Comparison of ENCODE assay signal across 8 cellular contexts in the genomic region with DNA sequence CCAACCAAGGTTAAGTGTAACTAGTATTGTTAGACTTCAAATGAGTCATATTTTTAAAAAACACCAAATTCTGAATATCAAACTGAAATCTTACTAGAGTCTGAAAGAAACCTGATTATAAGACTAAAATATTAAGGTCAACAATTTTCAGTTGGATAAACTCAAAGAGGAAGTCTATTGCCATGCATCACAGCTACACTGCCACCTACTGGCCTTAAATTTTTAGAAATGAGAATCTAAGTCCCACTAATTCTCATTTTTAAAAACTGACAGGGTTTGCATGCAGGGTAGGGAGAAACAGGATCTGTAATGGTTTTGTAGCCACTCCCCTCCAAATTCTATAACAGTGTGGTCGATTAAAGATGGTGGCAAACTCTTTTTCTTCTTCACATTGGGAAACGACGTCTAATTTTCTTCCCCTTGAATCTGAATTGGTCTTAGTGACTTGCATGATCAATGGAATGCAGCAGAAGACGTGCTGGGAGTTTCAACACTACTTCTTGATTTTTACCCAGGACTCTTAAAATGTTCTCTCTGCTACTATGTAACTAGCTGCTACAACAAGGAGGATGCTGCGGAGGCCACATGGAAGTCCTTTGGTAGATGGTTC.
A peak's percentile ranks its signal among the peaks of the same experiment; 100 is the strongest.
DNase-seq lines count a peak whose midpoint lies in the region; FAIRE-seq and TF ChIP-seq lines count a peak whose summit lies in the region.

No MANE protein-coding gene starts in this region.

- no peaks in the 10 kb centered on the region for H3K9me1 ChIP-seq in endothelial cell of umbilical vein (replicated peaks; ENCODE audit: control insufficient read depth, extremely low read depth, insufficient read depth, low read length)

- FAIRE-seq in endothelial cell of umbilical vein (lab: Jason Lieb, UNC): peak; percentile 88

- CTCF ChIA-PET in endothelial cell of umbilical vein (lab: Charles Lee): interaction anchor here (0.6 to 2.4 kb wide), 13 partner anchors 8 to 679 kb away, joined by 3 to 9 read pairs (median 4); no protein-coding TSS in a partner anchor

- no peak for TF ChIP-seq POLR2A in endothelial cell of umbilical vein (IDR thresholded peaks at IDR 0.05; ENCODE audit: low read depth, low read length)

- H3K9ac ChIP-seq in endothelial cell of umbilical vein (replicated peaks; ENCODE audit: extremely low read depth, insufficient read depth, low read length): no peak overlapping the region

- TF ChIP-seq CTCF in HFF-Myc (IDR thresholded peaks at IDR 0.05; ENCODE audit: low read depth, low read length, missing control alignments) (peak; percentile 53), endothelial cell of umbilical vein (IDR thresholded peaks at IDR 0.05; ENCODE audit: extremely low read depth in 1 of 2, insufficient read depth in 1 of 2, low read depth in 1 of 2, low read length in 2 of 2) (peak; percentile 51 to 57)

- H3K27ac ChIP-seq in endothelial cell of umbilical vein (ENCODE audit: insufficient read depth, low read depth, low read length): no peak overlapping the region

- peak; percentile 59 for DNase-seq in NCI-H2196 (lab: John Stamatoyannopoulos, UW; ENCODE audit: unreplicated experiment)
- no peak for DNase-seq in NCI-H2196 treated with DMSO at 0.1 percent for 48 hours (lab: John Stamatoyannopoulos, UW; ENCODE audit: unreplicated experiment)
- DNase-seq in HFF-Myc (ENCODE audit: extremely low read depth, low read depth): no peak
- peak; percentile 12 for DNase-seq in NCI-H82 treated with DMSO at 0.1 percent for 48 hours (lab: John Stamatoyannopoulos, UW; ENCODE audit: unreplicated experiment)
- DNase-seq in endothelial cell of umbilical vein (ENCODE audit: low read depth, low spot score): no peak
- peak; percentile 10 for DNase-seq in putamen (ENCODE audit: low spot score)
- no peak for DNase-seq in DMS79 treated with DMSO at 0.1 percent for 48 hours (lab: John Stamatoyannopoulos, UW)
- DNase-seq in GOT3 (lab: John Stamatoyannopoulos, UW): no peak

- H3K36me3 ChIP-seq in endothelial cell of umbilical vein (ENCODE audit: control insufficient read depth in 2 of 2, extremely low read depth in 1 of 2, insufficient read depth in 2 of 2, low read length in 2 of 2): no peaks in the 10 kb centered on the region

- H3K27me3 ChIP-seq in endothelial cell of umbilical vein (ENCODE audit: control insufficient read depth in 2 of 2, insufficient read depth in 2 of 2, low read length in 2 of 2): peaks cover 0 to 2% of the 10 kb centered on the region in 2 experiments

- intact Hi-C loops in endothelial cell of umbilical vein (cut with micrococcal nuclease): loop anchor here (1.0 to 5.0 kb wide), 3 partner anchors 18 to 678 kb away; no protein-coding TSS in a partner anchor

- POLR2A ChIA-PET in endothelial cell of umbilical vein (lab: Charles Lee): no interaction called here

- no peak overlapping the region for H2AFZ ChIP-seq in endothelial cell of umbilical vein (ENCODE audit: low read depth, low read length)

- H3K4me3 ChIP-seq in HFF-Myc (replicated peaks; ENCODE audit: low read depth, low read length) (no peak overlapping the region), endothelial cell of umbilical vein (replicated peaks in 1 of 3; ENCODE audit: insufficient read depth in 1 of 3, low read depth in 1 of 3, low read length in 3 of 3) (no peak overlapping the region)

- BruUV-seq in endothelial cell of umbilical vein (replicated peaks; lab: Mats Ljungman, UMichigan): no TSS peak

- H3K4me2 ChIP-seq in endothelial cell of umbilical vein (ENCODE audit: insufficient read depth, low read length): no peak overlapping the region

- H3K4me1 ChIP-seq in endothelial cell of umbilical vein (ENCODE audit: control insufficient read depth, extremely low read depth, insufficient read depth, low read length): no peaks in the 10 kb centered on the region

- dilution Hi-C loops in endothelial cell of umbilical vein (cut with MboI; ENCODE audit: extremely low pct_ligation_motif_present, low sequenced_read_pairs): no loop called here

- H3K79me2 ChIP-seq in endothelial cell of umbilical vein (ENCODE audit: control insufficient read depth, insufficient read depth, low read length): no peaks in the 10 kb centered on the region

- H3K9me3 ChIP-seq in endothelial cell of umbilical vein (replicated peaks; ENCODE audit: control insufficient read depth, insufficient read depth, low read length): no peaks in the 10 kb centered on the region

- no peaks in the 10 kb centered on the region for H4K20me1 ChIP-seq in endothelial cell of umbilical vein (replicated peaks; ENCODE audit: control insufficient read depth, extremely low read depth, insufficient read depth, low read length)

TF ChIP-seq in endothelial cell of umbilical vein, 7 proteins besides CTCF, POLR2A, EP300 and RAD21:
- no peak for TF ChIP-seq JUN (IDR thresholded peaks at IDR 0.05; ENCODE audit: borderline replicate concordance, insufficient read depth, insufficient read length, low read depth)
- TF ChIP-seq FOS (IDR thresholded peaks at IDR 0.05; ENCODE audit: borderline replicate concordance, insufficient read depth, low read length): no peak
- TF ChIP-seq, protein P1, sequence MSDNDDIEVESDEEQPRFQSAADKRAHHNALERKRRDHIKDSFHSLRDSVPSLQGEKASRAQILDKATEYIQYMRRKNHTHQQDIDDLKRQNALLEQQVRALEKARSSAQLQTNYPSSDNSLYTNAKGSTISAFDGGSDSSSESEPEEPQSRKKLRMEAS (IDR thresholded peaks at IDR 0.05; ENCODE audit: insufficient read depth, insufficient read length): no peak
- no peak for TF ChIP-seq EZH2 (IDR thresholded peaks at IDR 0.05; ENCODE audit: borderline replicate concordance, low read depth, low read length, severe bottlenecking)
- TF ChIP-seq MYC (IDR thresholded peaks at IDR 0.05; ENCODE audit: low read depth, low read length): no peak
- no peak for TF ChIP-seq GATA2 (IDR thresholded peaks at IDR 0.05; ENCODE audit: insufficient read depth, insufficient read length, low read depth, low read length)
- no peak for TF ChIP-seq POLR2AphosphoS5 (IDR thresholded peaks at IDR 0.05; ENCODE audit: insufficient read depth, low read depth, low read length)

Comparison
In these comparisons a context has a peak if more than half of its experiments do, and no peak if none do; other contexts are left out.
1. DNase-seq: peak in NCI-H2196 (single experiment), NCI-H82 treated with DMSO at 0.1 percent for 48 hours (single experiment) and putamen (single experiment); none in NCI-H2196 treated with DMSO at 0.1 percent for 48 hours (single experiment), HFF-Myc (single experiment), endothelial cell of umbilical vein (single experiment), DMS79 treated with DMSO at 0.1 percent for 48 hours (single experiment) and GOT3 (single experiment).